8 cellular contexts compared by ENCODE assay signal in genomic region chr1:84253891-84254290, GRCh38. TPM values are rescaled to one million over a fixed set of nuclear protein-coding genes. Genes with fewer than 3 reads are reported as not detected.
DNase-seq lines count a peak whose midpoint lies in the region; ATAC-seq, FAIRE-seq and TF ChIP-seq lines count a peak whose summit lies in the region.

No MANE protein-coding gene starts in this region.

- intact Hi-C loops in sciatic nerve (cut with DNase I) = no loop called here

- ATAC-seq in sciatic nerve (peak; percentile 68), GM19395 (IDR thresholded peaks at IDR 0.05; ENCODE audit: unreplicated experiment) (no peak), GM18867 (IDR thresholded peaks at IDR 0.05; ENCODE audit: unreplicated experiment) (no peak), HG03520 (IDR thresholded peaks at IDR 0.05; ENCODE audit: unreplicated experiment) (no peak)

- DNase-seq in H54 (ENCODE audit: insufficient read length, low spot score) (peak; percentile 58), SK-MEL-5 (ENCODE audit: low read depth, low spot score) (peak; percentile 90), frontal cortex (ENCODE audit: low spot score in 2 of 2) (peak; percentile 31 to 35), sciatic nerve (ENCODE audit: low spot score) (no peak)
- DNase-seq in stimulated activated CD4-positive, alpha-beta T cell treated with anti-CD3 and anti-CD28 coated beads, Interleukin-4, amount 100 ng/mL, for 1 hour = no peak

- in situ Hi-C loops in SK-MEL-5 (cut with HindIII; ENCODE audit: low pct_unique_long_range_greater_than_20kb, low sequenced_read_pairs) = no loop called here

- TF ChIP-seq POLR2A in H54 (IDR thresholded peaks at IDR 0.05; ENCODE audit: low read depth, low read length) = no peak

- FAIRE-seq in H54 (lab: Jason Lieb, UNC) = peak; percentile 99
- FAIRE-seq in frontal cortex (lab: Jason Lieb, UNC) = peak; percentile 89

RNA-seq across cellular contexts. Expression of gene SAMD13, which starts 47.6 kb away (rescaled TPM):
- 3.4 and 5.9 TPM in 2 replicates for total RNA-seq in SK-MEL-5 (2014; rRNA removed; shearing (Covaris generic))
- polyA plus RNA-seq in SK-MEL-5 (2015; cell fraction: cytosol; rRNA removed) = 2.3 and 3.8 TPM in 2 replicates
- polyA plus RNA-seq in SK-MEL-5 (2015; cell fraction: nucleus; rRNA removed) = 3.6 and 4.7 TPM in 2 replicates
- total RNA-seq in frontal cortex (5.3 TPM), sciatic nerve (0.76 TPM)

Comparison
In these comparisons a context has a peak if more than half of its experiments do, and no peak if none do; other contexts are left out.
1. DNase-seq: peak in H54 (single experiment), SK-MEL-5 (single experiment) and frontal cortex (2 of 2); none in sciatic nerve (single experiment) and stimulated activated CD4-positive, alpha-beta T cell treated with anti-CD3 and anti-CD28 coated beads, Interleukin-4, amount 100 ng/mL, for 1 hour (single experiment).